ENCODE assay signal across 1 cellular context in genomic region chr18:54209471-54210180, GRCh38.
A peak's percentile ranks its signal among the peaks of the same experiment; 100 is the strongest.
TF ChIP-seq lines count a peak whose summit lies in the region.

No MANE protein-coding gene starts in this region.

TF ChIP-seq in HepG2, 621 proteins besides CTCF, POLR2A, EP300 and RAD21:
- TF ChIP-seq HBP1 (CRISPR knock-in tag; IDR thresholded peaks at IDR 0.05; ENCODE audit: low read depth) (no peak), CREB1 (IDR thresholded peaks at IDR 0.05) (no peak), CREB1 (CRISPR knock-in tag; IDR thresholded peaks at IDR 0.05) (0 out of 2 replicates have a peak, but pooled peaks have one; percentile 17)
